In genomic region chr1:113886417-113887391, GRCh38 we compare ENCODE assay signal across 24 cellular contexts. TPM values are rescaled to one million over a fixed set of nuclear protein-coding genes. Genes with fewer than 3 reads are reported as not detected.
DNase-seq lines count a peak whose midpoint lies in the region; ATAC-seq, FAIRE-seq and TF ChIP-seq lines count a peak whose summit lies in the region.
"Had no signal": no experiment of that assay in that cellular context is flagged by ENCODE, and none has a peak within 500 bp of the region (broad histone marks: within the 10 kb centered on the region; RNA-seq: fewer than 3 reads in every experiment).

No MANE protein-coding gene starts in this region.

- H3K27me3 ChIP-seq in K562 (ENCODE audit: control insufficient read depth in 2 of 2, insufficient read depth in 2 of 2, low read length in 2 of 2), result no peaks in the 10 kb centered on the region
- H3K27me3 ChIP-seq in upper lobe of left lung, result no peaks in the 10 kb centered on the region
- H3K27me3 ChIP-seq: heart left ventricle, ovary, right lobe of liver had no signal

- no peaks in the 10 kb centered on the region for H3K79me2 ChIP-seq in K562 (ENCODE audit: control insufficient read depth, insufficient read depth, low read length)

- no peak overlapping the region for H3K4me3 ChIP-seq in K562
- H3K4me3 ChIP-seq in mucosa of descending colon, result peak overlapping the region; percentile 18
- H3K4me3 ChIP-seq in upper lobe of left lung, result peak overlapping the region in 2 of 4 donors; percentile 14 to 17
- H3K4me3 ChIP-seq: heart left ventricle, ovary, right lobe of liver had no signal

- peaks cover 8% of the 10 kb centered on the region for H3K36me3 Mint-ChIP-seq in activated naive CD4-positive, alpha-beta T cell treated with anti-CD3 and anti-CD28 coated beads, Interleukin-2, amount 50 U/mL, for 24 hours

- CTCF ChIA-PET in K562 (lab: Yijun Ruan, JAX; ENCODE audit: low intra/inter-chr PET ratio), result no interaction called here

- BruUV-seq in K562 (replicated peaks; lab: Mats Ljungman, UMichigan), result no TSS peak

- H3K27ac Mint-ChIP-seq in activated naive CD4-positive, alpha-beta T cell treated with anti-CD3 and anti-CD28 coated beads, Interleukin-2, amount 50 U/mL, for 24 hours, result peak overlapping the region; percentile 72
- H3K27ac Mint-ChIP-seq: activated naive CD4-positive, alpha-beta T cell treated with anti-CD3 and anti-CD28 coated beads for 36 hours; stimulated activated effector memory CD8-positive, alpha-beta T cell treated with anti-CD3 and anti-CD28 coated beads, Interleukin-12 subunit alpha, Interleukin-12 subunit beta, amount 100 ng/mL, for 72 hours had no signal

- TF ChIP-seq POLR2A in K562 (conservative IDR thresholded peaks at IDR 0.05), result no peak
- TF ChIP-seq POLR2A in upper lobe of left lung (IDR thresholded peaks at IDR 0.05), result no peak

- no peak overlapping the region for H3K4me3 Mint-ChIP-seq in activated naive CD4-positive, alpha-beta T cell treated with anti-CD3 and anti-CD28 coated beads, Interleukin-2, amount 50 U/mL, for 24 hours
- H3K4me3 Mint-ChIP-seq: activated naive CD4-positive, alpha-beta T cell treated with anti-CD3 and anti-CD28 coated beads for 36 hours; stimulated activated effector memory CD8-positive, alpha-beta T cell treated with anti-CD3 and anti-CD28 coated beads, Interleukin-12 subunit alpha, Interleukin-12 subunit beta, amount 100 ng/mL, for 72 hours had no signal

- peak; percentile 36; the same call in 2 of the 3 replicates for ATAC-seq in K562
- ATAC-seq in mucosa of descending colon, result peak; percentile 69
- ATAC-seq in upper lobe of left lung (ENCODE audit: low FRiP score in 2 of 2), result peak; percentile 14 to 63
- ATAC-seq in HG03175 (IDR thresholded peaks at IDR 0.05; ENCODE audit: unreplicated experiment), result no peak
- ATAC-seq: heart left ventricle; right lobe of liver; Right ventricle myocardium inferior; stimulated activated effector memory CD8-positive, alpha-beta T cell treated with anti-CD3 and anti-CD28 coated beads, Interleukin-12 subunit alpha, Interleukin-12 subunit beta, amount 100 ng/mL, for 72 hours had no signal

- TF ChIP-seq CTCF in K562 (IDR thresholded peaks at IDR 0.05 in 2 of 3, conservative IDR thresholded peaks at IDR 0.05 in 1 of 3; ENCODE audit: insufficient read depth in 2 of 3, low read depth in 1 of 3, low read length in 3 of 3) (no peak), mucosa of descending colon (IDR thresholded peaks at IDR 0.05) (no peak), upper lobe of left lung (IDR thresholded peaks at IDR 0.05) (no peak)

- no peak for DNase-seq in activated naive CD4-positive, alpha-beta T cell treated with Interleukin-2 at 50 U/mL for 16 hours
- DNase-seq in K562 (ENCODE audit: extremely low read depth in 1 of 4, low spot score in 3 of 4) (no peak), mucosa of descending colon (peak in 2 of 3 donors; percentile 44 to 55), upper lobe of left lung (peak in 1 of 2 donors; percentile 48), DMS153 (lab: John Stamatoyannopoulos, UW) (no peak)
- no peak for DNase-seq in effector CD8-positive, alpha-beta T cell (lab: John Stamatoyannopoulos, UW)
- DNase-seq: ACHN; activated naive CD4-positive, alpha-beta T cell treated with anti-CD3 and anti-CD28 coated beads for 36 hours; activated T-cell treated with anti-CD3 and anti-CD28 coated beads for 4 hours; C1 segment of cervical spinal cord; cerebellar nuclear complex; GF-D8; heart left ventricle; MM.1S; NCI-H1436 treated with DMSO at 0.1 percent for 48 hours; NCI-H526 treated with DMSO at 0.1 percent for 48 hours; ovary; right lobe of liver had no signal

- peak overlapping the region; percentile 56 for H2AFZ ChIP-seq in K562 (ENCODE audit: low read depth, low read length)

- peaks cover 23% of the 10 kb centered on the region for H3K4me1 Mint-ChIP-seq in activated naive CD4-positive, alpha-beta T cell treated with anti-CD3 and anti-CD28 coated beads, Interleukin-2, amount 50 U/mL, for 24 hours

- no peak overlapping the region for H3K27ac ChIP-seq in K562 (ENCODE audit: extremely low read depth, low read depth, low read length)
- peak overlapping the region; percentile 32 to 73 (median 55) for H3K27ac ChIP-seq in upper lobe of left lung
- H3K27ac ChIP-seq: heart left ventricle, ovary, right lobe of liver, VCaP had no signal

- in situ Hi-C loops in K562 (cut with MboI), result no loop called here

- H3K9me3 Mint-ChIP-seq in activated naive CD4-positive, alpha-beta T cell treated with anti-CD3 and anti-CD28 coated beads, Interleukin-2, amount 50 U/mL, for 24 hours, result no peaks in the 10 kb centered on the region
- H3K9me3 Mint-ChIP-seq: activated naive CD4-positive, alpha-beta T cell treated with anti-CD3 and anti-CD28 coated beads for 36 hours; stimulated activated effector memory CD8-positive, alpha-beta T cell treated with anti-CD3 and anti-CD28 coated beads, Interleukin-12 subunit alpha, Interleukin-12 subunit beta, amount 100 ng/mL, for 72 hours had no signal

- 65% methylated on average over 17 of the region's 17 CpGs for WGBS in K562 (ENCODE audit: insufficient coverage, low coverage, missing lambda C conversion rate)
- WGBS in upper lobe of left lung, 2 donors, result 58 to 73% methylated on average over 17 of the region's 17 CpGs

- TF ChIP-seq RAD21 in K562 (CRISPR knock-in tag; conservative IDR thresholded peaks at IDR 0.05 in 1 of 2, IDR thresholded peaks at IDR 0.05 in 1 of 2), result no peak

- TF ChIP-seq EP300 in K562 (IDR thresholded peaks at IDR 0.05; ENCODE audit: low read length), result no peak
- no peak for TF ChIP-seq EP300 in upper lobe of left lung (IDR thresholded peaks at IDR 0.05)

- peak overlapping the region in 1 of 2 experiments; percentile 3; a peak in 1 of 4 replicates for H3K9ac ChIP-seq in K562 (ENCODE audit: insufficient read depth in 1 of 2, low read depth in 2 of 2, low read length in 2 of 2)

- H3K36me3 ChIP-seq in K562 (ENCODE audit: control insufficient read depth, insufficient read depth, low read length), result no peaks in the 10 kb centered on the region
- H3K36me3 ChIP-seq in mucosa of descending colon (ENCODE audit: low read depth), result peaks cover 5% of the 10 kb centered on the region
- no peaks in the 10 kb centered on the region for H3K36me3 ChIP-seq in upper lobe of left lung
- H3K36me3 ChIP-seq: heart left ventricle, ovary, right lobe of liver had no signal

- POLR2A ChIA-PET in K562 (lab: Yijun Ruan, JAX), result interaction anchor here (0.6 to 1.5 kb wide), 10 partner anchors 8 to 1116 kb away, joined by 3 to 11 read pairs (median 4); partner anchors contain the start of genes AP4B1 and PHTF1

- H3K27me3 Mint-ChIP-seq in activated naive CD4-positive, alpha-beta T cell treated with anti-CD3 and anti-CD28 coated beads, Interleukin-2, amount 50 U/mL, for 24 hours, result no peaks in the 10 kb centered on the region

- H3K9me1 ChIP-seq in K562 (ENCODE audit: control insufficient read depth, insufficient read depth, low read length), result no peaks in the 10 kb centered on the region

- no peak overlapping the region for H3K4me2 ChIP-seq in K562 (ENCODE audit: insufficient read depth, low read length)

- no peak for FAIRE-seq in K562 (lab: Jason Lieb, UNC)
- FAIRE-seq: astrocyte had no signal

- H3K4me1 ChIP-seq in K562 (replicated peaks in 1 of 2; ENCODE audit: control insufficient read depth in 2 of 2, insufficient read depth in 2 of 2, low read length in 2 of 2) (peaks cover 0 to 9% of the 10 kb centered on the region in 2 experiments; a peak in 3 of 5 replicates), mucosa of descending colon (ENCODE audit: low read depth) (peaks cover 18% of the 10 kb centered on the region), upper lobe of left lung (no peaks in the 10 kb centered on the region)
- H3K4me1 ChIP-seq: heart left ventricle, right lobe of liver had no signal

- H4K20me1 ChIP-seq in K562 (replicated peaks; ENCODE audit: control insufficient read depth, insufficient read depth, low read length), result no peaks in the 10 kb centered on the region

- H3K9me3 ChIP-seq in K562 (replicated peaks; ENCODE audit: control insufficient read depth, insufficient read depth, low read depth, low read length) (no peaks in the 10 kb centered on the region; the same call in 1 of the 2 replicates), mucosa of descending colon (no peaks in the 10 kb centered on the region), upper lobe of left lung (no peaks in the 10 kb centered on the region)
- H3K9me3 ChIP-seq: heart left ventricle, ovary, right lobe of liver had no signal

- intact Hi-C loops in K562 (cut with micrococcal nuclease), result no loop called here
- intact Hi-C loops in mucosa of descending colon (cut with DNase I, micrococcal nuclease), result no loop called here

RNA-seq across cellular contexts. Expression of gene BCL2L15, which starts 0.7 kb away (rescaled TPM):
- total RNA-seq in K562 (2011; cell fraction: chromatin; rRNA removed; ENCODE audit: low replicate concordance), result 1.4 and 2.8 TPM in 2 replicates
- 0.53 and 0.67 TPM in 2 replicates for total RNA-seq in K562 (2011; cell fraction: nucleolus; rRNA removed)
- total RNA-seq in K562 (2011; cell fraction: nucleoplasm; rRNA removed), result 0.95 and 2.5 TPM in 2 replicates
- total RNA-seq in K562 (2014; rRNA removed), result 0.09 and 0.12 TPM in 2 replicates
- total RNA-seq in K562 (2014; rRNA removed; fragmentation: Illumina TruSeq; extraction: Trizol), result 0.32 and 0.33 TPM in 2 replicates
- 0.19 and 0.36 TPM in 2 replicates for total RNA-seq in K562 (2015; rRNA removed; fragmentation: Illumina TruSeq; extraction: Trizol)
- 0.09 and 0.72 TPM in 2 replicates for total RNA-seq in K562 (2021)
- 0.25 and 0.74 TPM in 2 replicates for polyA plus RNA-seq in K562 (2011; rRNA removed)
- 0.10 and 0.15 TPM in 2 replicates for polyA plus RNA-seq in K562 (2011; cell fraction: cytosol; rRNA removed)
- 0.85 and 1.2 TPM in 2 replicates for polyA plus RNA-seq in K562 (2011; cell fraction: nucleus; rRNA removed)
- polyA plus RNA-seq in K562 (2012), result 0.20 and 0.43 TPM in 2 replicates
- polyA plus RNA-seq in K562 (2014; fragmentation: Illumina TruSeq; extraction: Trizol), result 0.06 and 0.26 TPM in 2 replicates
- polyA plus RNA-seq in K562 (2014; fragmentation: Nextera tagmentation; extraction: Ambion mirVana), result under 1 TPM in 1 of 2 experiments, not detected in 1; 0.42 TPM
- polyA plus RNA-seq in K562 (2014; rRNA removed), result 0.32 and 0.78 TPM in 2 replicates
- polyA minus RNA-seq in K562 (2011; rRNA and poly(A)+ RNA removed), result 0.48 and 1.2 TPM in 2 replicates
- not detected in 2 replicates for polyA minus RNA-seq in K562 (2011; cell fraction: cytosol; rRNA and poly(A)+ RNA removed)
- 0.33 and 0.40 TPM in 2 replicates for polyA minus RNA-seq in K562 (2011; cell fraction: nucleus; rRNA and poly(A)+ RNA removed)
- total RNA-seq in mucosa of descending colon, result 100 to 1,000 TPM in 2 of 3 donors, 10 to 100 TPM in 1; 72.4 to 197 (median 153) TPM
- 1 to 10 TPM; 1.0 to 6.2 (median 1.7) TPM for total RNA-seq in upper lobe of left lung
- total RNA-seq: Right ventricle myocardium inferior had no signal

RNA-seq across cellular contexts. Expression of gene PTPN22, which starts 15.2 kb away (rescaled TPM):
- 0.53 and 0.81 TPM in 2 replicates for total RNA-seq in K562 (2011; cell fraction: chromatin; rRNA removed; ENCODE audit: low replicate concordance)
- total RNA-seq in K562 (2011; cell fraction: nucleolus; rRNA removed), result 0.17 and 0.79 TPM in 2 replicates
- 0.46 and 1.9 TPM in 2 replicates for total RNA-seq in K562 (2011; cell fraction: nucleoplasm; rRNA removed)
- total RNA-seq in K562 (2014; rRNA removed) (0.82 and 1.3 TPM in 2 replicates), K562 (2014; rRNA removed; fragmentation: Illumina TruSeq; extraction: Trizol) (1.9 and 2.0 TPM in 2 replicates), K562 (2015; rRNA removed; fragmentation: Illumina TruSeq; extraction: Trizol) (4.6 and 5.3 TPM in 2 replicates), K562 (2021) (1.0 and 1.3 TPM in 2 replicates), mucosa of descending colon (1 to 10 TPM; 4.3 to 8.3 (median 5.2) TPM), upper lobe of left lung (10 to 100 TPM in 3 of 6 donors, 1 to 10 TPM in 3; 6.7 to 15.2 (median 9.9) TPM)
- polyA plus RNA-seq in K562 (2011; rRNA removed) (0.45 and 0.76 TPM in 2 replicates), K562 (2014; fragmentation: Illumina TruSeq; extraction: Trizol) (1.9 and 2.3 TPM in 2 replicates), K562 (2014; fragmentation: Nextera tagmentation; extraction: Ambion mirVana) (1 to 10 TPM; 1.1 to 1.6 TPM), K562 (2014; rRNA removed) (0.95 and 1.4 TPM in 2 replicates)
- polyA plus RNA-seq in K562 (2011; cell fraction: cytosol; rRNA removed), result 0.09 and 0.47 TPM in 2 replicates
- 0.77 and 0.98 TPM in 2 replicates for polyA plus RNA-seq in K562 (2011; cell fraction: nucleus; rRNA removed)
- 2.5 and 7.6 TPM in 2 replicates for polyA plus RNA-seq in K562 (2012)
- polyA minus RNA-seq in K562 (2011; rRNA and poly(A)+ RNA removed), result 0.46 and 2.4 TPM in 2 replicates
- polyA minus RNA-seq in K562 (2011; cell fraction: cytosol; rRNA and poly(A)+ RNA removed), result 0.64 TPM in 1 of 2 replicates, not detected in the other
- polyA minus RNA-seq in K562 (2011; cell fraction: nucleus; rRNA and poly(A)+ RNA removed), result 0.81 and 2.4 TPM in 2 replicates

RNA-seq across cellular contexts. Expression of gene AP4B1, which starts 17.9 kb away (rescaled TPM):
- total RNA-seq in K562 (2011; cell fraction: chromatin; rRNA removed; ENCODE audit: low replicate concordance), result 103 and 194 TPM in 2 replicates
- 47.9 and 67.8 TPM in 2 replicates for total RNA-seq in K562 (2011; cell fraction: nucleolus; rRNA removed)
- total RNA-seq in K562 (2011; cell fraction: nucleoplasm; rRNA removed), result 93.6 and 108 TPM in 2 replicates
- total RNA-seq in K562 (2014; rRNA removed) (15.8 and 20.2 TPM in 2 replicates), K562 (2014; rRNA removed; fragmentation: Illumina TruSeq; extraction: Trizol) (24.6 and 30.4 TPM in 2 replicates), K562 (2015; rRNA removed; fragmentation: Illumina TruSeq; extraction: Trizol) (21.2 and 21.7 TPM in 2 replicates), K562 (2021) (22.2 and 23.8 TPM in 2 replicates), mucosa of descending colon (10 to 100 TPM; 26.6 to 40.0 (median 28.7) TPM), upper lobe of left lung (10 to 100 TPM in 5 of 6 donors, 1 to 10 TPM in 1; 6.2 to 29.3 (median 14.0) TPM)
- polyA plus RNA-seq in K562 (2011; rRNA removed) (36.5 and 37.3 TPM in 2 replicates), K562 (2014; fragmentation: Illumina TruSeq; extraction: Trizol) (26.7 and 28.5 TPM in 2 replicates), K562 (2014; fragmentation: Nextera tagmentation; extraction: Ambion mirVana) (10 to 100 TPM; 21.9 to 28.2 TPM), K562 (2014; rRNA removed) (26.1 and 32.0 TPM in 2 replicates)
- polyA plus RNA-seq in K562 (2011; cell fraction: cytosol; rRNA removed), result 11.8 and 29.3 TPM in 2 replicates
- polyA plus RNA-seq in K562 (2011; cell fraction: nucleus; rRNA removed), result 66.6 and 88.6 TPM in 2 replicates
- 19.7 and 20.1 TPM in 2 replicates for polyA plus RNA-seq in K562 (2012)
- polyA minus RNA-seq in K562 (2011; rRNA and poly(A)+ RNA removed), result 47.9 and 53.5 TPM in 2 replicates
- polyA minus RNA-seq in K562 (2011; cell fraction: cytosol; rRNA and poly(A)+ RNA removed), result 15.7 and 16.8 TPM in 2 replicates
- polyA minus RNA-seq in K562 (2011; cell fraction: nucleus; rRNA and poly(A)+ RNA removed), result 24.4 and 47.7 TPM in 2 replicates

RNA-seq across cellular contexts. Expression of gene DCLRE1B, which starts 18.4 kb away (rescaled TPM):
- total RNA-seq in K562 (2011; cell fraction: chromatin; rRNA removed; ENCODE audit: low replicate concordance), result 9.0 and 11.8 TPM in 2 replicates
- 8.8 and 8.9 TPM in 2 replicates for total RNA-seq in K562 (2011; cell fraction: nucleolus; rRNA removed)
- total RNA-seq in K562 (2011; cell fraction: nucleoplasm; rRNA removed), result 8.4 and 10.4 TPM in 2 replicates
- total RNA-seq in K562 (2014; rRNA removed), result 10.6 and 15.8 TPM in 2 replicates
- 17.2 and 19.2 TPM in 2 replicates for total RNA-seq in K562 (2014; rRNA removed; fragmentation: Illumina TruSeq; extraction: Trizol)
- total RNA-seq in K562 (2015; rRNA removed; fragmentation: Illumina TruSeq; extraction: Trizol), result 22.6 and 22.9 TPM in 2 replicates
- total RNA-seq in K562 (2021), result 22.8 and 23.7 TPM in 2 replicates
- polyA plus RNA-seq in K562 (2011; rRNA removed), result 11.0 and 11.7 TPM in 2 replicates
- 13.7 and 18.9 TPM in 2 replicates for polyA plus RNA-seq in K562 (2011; cell fraction: cytosol; rRNA removed)
- 6.8 and 10.7 TPM in 2 replicates for polyA plus RNA-seq in K562 (2011; cell fraction: nucleus; rRNA removed)
- 14.8 and 17.9 TPM in 2 replicates for polyA plus RNA-seq in K562 (2012)
- polyA plus RNA-seq in K562 (2014; fragmentation: Illumina TruSeq; extraction: Trizol), result 25.9 and 28.8 TPM in 2 replicates
- 10 to 100 TPM; 12.4 to 22.2 TPM for polyA plus RNA-seq in K562 (2014; fragmentation: Nextera tagmentation; extraction: Ambion mirVana)
- polyA plus RNA-seq in K562 (2014; rRNA removed), result 14.9 and 18.0 TPM in 2 replicates
- polyA minus RNA-seq in K562 (2011; rRNA and poly(A)+ RNA removed), result 14.5 and 14.7 TPM in 2 replicates
- 10.4 and 16.3 TPM in 2 replicates for polyA minus RNA-seq in K562 (2011; cell fraction: cytosol; rRNA and poly(A)+ RNA removed)
- 5.1 and 7.6 TPM in 2 replicates for polyA minus RNA-seq in K562 (2011; cell fraction: nucleus; rRNA and poly(A)+ RNA removed)
- total RNA-seq in mucosa of descending colon, result 1 to 10 TPM; 4.2 to 6.0 (median 5.2) TPM
- 1 to 10 TPM; 3.0 to 9.1 (median 6.7) TPM for total RNA-seq in upper lobe of left lung

RNA-seq across cellular contexts. Expression of gene HIPK1, which starts 42.4 kb away (rescaled TPM):
- 87.8 and 103 TPM in 2 replicates for total RNA-seq in K562 (2011; cell fraction: chromatin; rRNA removed; ENCODE audit: low replicate concordance)
- total RNA-seq in K562 (2011; cell fraction: nucleolus; rRNA removed), result 36.9 and 44.0 TPM in 2 replicates
- total RNA-seq in K562 (2011; cell fraction: nucleoplasm; rRNA removed), result 51.7 and 52.1 TPM in 2 replicates
- total RNA-seq in K562 (2014; rRNA removed) (20.2 and 28.3 TPM in 2 replicates), K562 (2014; rRNA removed; fragmentation: Illumina TruSeq; extraction: Trizol) (29.6 and 33.1 TPM in 2 replicates), K562 (2015; rRNA removed; fragmentation: Illumina TruSeq; extraction: Trizol) (28.6 and 29.6 TPM in 2 replicates), K562 (2021) (57.5 and 57.9 TPM in 2 replicates), mucosa of descending colon (10 to 100 TPM; 66.0 to 99.7 (median 68.8) TPM), upper lobe of left lung (10 to 100 TPM; 31.4 to 85.5 (median 64.0) TPM)
- polyA plus RNA-seq in K562 (2011; rRNA removed) (56.1 and 66.4 TPM in 2 replicates), K562 (2014; fragmentation: Illumina TruSeq; extraction: Trizol) (34.5 and 35.9 TPM in 2 replicates), K562 (2014; fragmentation: Nextera tagmentation; extraction: Ambion mirVana) (10 to 100 TPM in 1 of 2 experiments, 1 to 10 TPM in 1; 10.0 to 10.9 TPM), K562 (2014; rRNA removed) (21.3 and 21.9 TPM in 2 replicates)
- polyA plus RNA-seq in K562 (2011; cell fraction: cytosol; rRNA removed), result 61.3 and 67.9 TPM in 2 replicates
- 83.1 and 90.0 TPM in 2 replicates for polyA plus RNA-seq in K562 (2011; cell fraction: nucleus; rRNA removed)
- polyA plus RNA-seq in K562 (2012), result 26.4 and 28.7 TPM in 2 replicates
- 157 and 177 TPM in 2 replicates for polyA minus RNA-seq in K562 (2011; rRNA and poly(A)+ RNA removed)
- polyA minus RNA-seq in K562 (2011; cell fraction: cytosol; rRNA and poly(A)+ RNA removed), result 66.3 and 89.1 TPM in 2 replicates
- 27.6 and 55.2 TPM in 2 replicates for polyA minus RNA-seq in K562 (2011; cell fraction: nucleus; rRNA and poly(A)+ RNA removed)

Comparison
In these comparisons a context has a peak if more than half of its experiments do, and no peak if none do; other contexts are left out.
1. DNase-seq: peak in mucosa of descending colon (2 of 3); none in activated naive CD4-positive, alpha-beta T cell treated with Interleukin-2 at 50 U/mL for 16 hours (single experiment), K562 (0 of 4), effector CD8-positive, alpha-beta T cell (single experiment) and DMS153 (single experiment).
2. RNA of gene BCL2L15, which starts 0.7 kb away (total RNA-seq): 72.4 to 197 TPM in mucosa of descending colon; 1.0 to 6.2 TPM in upper lobe of left lung and 0.09 to 2.8 TPM in K562; every median in the first group is over 10 times any median in the second.